8 cellular contexts compared by ENCODE assay signal in genomic region chr11:66070604-66071325, GRCh38. TPM values are rescaled to one million over a fixed set of nuclear protein-coding genes. Genes with fewer than 3 reads are reported as not detected.
DNase-seq lines count a peak whose midpoint lies in the region; ATAC-seq and TF ChIP-seq lines count a peak whose summit lies in the region.

No MANE protein-coding gene starts in this region.

- intact Hi-C loops in CD8-positive, alpha-beta T cell (cut with DNase I, micrococcal nuclease), result loop anchor here (1.0 to 10.0 kb wide), 6 partner anchors 11 to 214 kb away; partner anchors contain the start of genes SF3B2 (in 1 of the 2) and YIF1A (in 1 of the 2)
- intact Hi-C loops in gastrocnemius medialis (cut with DNase I; ENCODE audit: low total_unique reads), result no loop called here

- CTCF ChIA-PET in CD8-positive, alpha-beta T cell (lab: Charles Lee), result interaction anchor here (0.7 to 6.8 kb wide), 11 partner anchors 11 to 64 kb away, joined by 3 to 107 read pairs (median 6); partner anchors contain the start of gene SF3B2

- H3K4me3 ChIP-seq in CD8-positive, alpha-beta T cell (ENCODE audit: low read depth, low read length), result peak overlapping the region; percentile 74
- H3K4me3 ChIP-seq in MM.1S (ENCODE audit: low read length) (peak overlapping the region; percentile 75), iPS-11a (ENCODE audit: low read depth, low read length) (peak overlapping the region; percentile 56), gastrocnemius medialis (peak overlapping the region; percentile 67 to 84 (median 75))

- no peaks in the 10 kb centered on the region for H3K27me3 ChIP-seq in CD8-positive, alpha-beta T cell (ENCODE audit: insufficient read depth, low read length)
- no peaks in the 10 kb centered on the region for H3K27me3 ChIP-seq in MM.1S (replicated peaks; ENCODE audit: insufficient read depth, low read length)
- H3K27me3 ChIP-seq in gastrocnemius medialis, result no peaks in the 10 kb centered on the region

- H3K4me1 ChIP-seq in CD8-positive, alpha-beta T cell (ENCODE audit: insufficient read depth, low read length), result peaks cover 41% of the 10 kb centered on the region
- peaks cover 38% of the 10 kb centered on the region for H3K4me1 ChIP-seq in MM.1S (ENCODE audit: low read length)
- peaks cover 21 to 26% of the 10 kb centered on the region in 2 donors for H3K4me1 ChIP-seq in gastrocnemius medialis

- TF ChIP-seq POLR2A in gastrocnemius medialis (IDR thresholded peaks at IDR 0.05), result no peak

- DNase-seq in CD8-positive, alpha-beta T cell, result peak in 3 of 7 experiments; percentile 25 to 60 (median 37)
- DNase-seq in MM.1S (peak; percentile 20), astrocyte of the hippocampus (ENCODE audit: low read depth, low spot score) (peak; percentile 54), gastrocnemius medialis (peak; percentile 15 to 31), A172 (ENCODE audit: low spot score) (no peak)

- peaks cover 68% of the 10 kb centered on the region for H3K36me3 Mint-ChIP-seq in CD8-positive, alpha-beta T cell

- peaks cover 66% of the 10 kb centered on the region for H3K4me1 Mint-ChIP-seq in CD8-positive, alpha-beta T cell (ENCODE audit: low read depth)

- POLR2A ChIA-PET in CD8-positive, alpha-beta T cell (lab: Charles Lee), result interaction anchor here (0.6 to 4.1 kb wide), 15 partner anchors 10 to 1011 kb away, joined by 3 to 43 read pairs (median 4); no protein-coding TSS in a partner anchor

- in situ Hi-C loops in gastrocnemius medialis (cut with MboI; ENCODE audit: low sequenced_read_pairs in 4 of 4), result no loop called here

- H3K79me2 ChIP-seq in MM.1S (ENCODE audit: low read length), result peaks cover 54% of the 10 kb centered on the region

- H3K27ac ChIP-seq in CD8-positive, alpha-beta T cell (ENCODE audit: low read depth, low read length), result peak overlapping the region; percentile 47
- H3K27ac ChIP-seq in MM.1S (ENCODE audit: low read length), result no peak overlapping the region
- H3K27ac ChIP-seq in gastrocnemius medialis, result peak overlapping the region; percentile 80 to 86 (median 84)

- peak; percentile 3 for ATAC-seq in CD8-positive, alpha-beta T cell
- ATAC-seq in GM21390 (IDR thresholded peaks at IDR 0.05; ENCODE audit: unreplicated experiment), result peak; percentile 16
- peak; percentile 20 to 35 for ATAC-seq in gastrocnemius medialis
- no peak for ATAC-seq in HG02981 (IDR thresholded peaks at IDR 0.05; ENCODE audit: unreplicated experiment)

- peak overlapping the region; percentile 88 for H3K4me2 ChIP-seq in MM.1S (ENCODE audit: low read depth, low read length)

- H3K36me3 ChIP-seq in CD8-positive, alpha-beta T cell (ENCODE audit: insufficient read depth, low read length), result peaks cover 31% of the 10 kb centered on the region
- H3K36me3 ChIP-seq in MM.1S (replicated peaks; ENCODE audit: insufficient read depth, low read length), result no peaks in the 10 kb centered on the region; the same call in 1 of the 2 replicates
- H3K36me3 ChIP-seq in gastrocnemius medialis, result peaks cover 0 to 22% of the 10 kb centered on the region in 2 donors

- H3K27ac Mint-ChIP-seq in CD8-positive, alpha-beta T cell, result peak overlapping the region; percentile 85

- peaks cover 14% of the 10 kb centered on the region for H4K20me1 ChIP-seq in MM.1S (ENCODE audit: insufficient read depth, low read length)

- H3K4me3 Mint-ChIP-seq in CD8-positive, alpha-beta T cell, result peak overlapping the region; percentile 92

- no peak for TF ChIP-seq CTCF in CD8-positive, alpha-beta T cell (IDR thresholded peaks at IDR 0.05)
- TF ChIP-seq CTCF in MM.1S (IDR thresholded peaks at IDR 0.05; ENCODE audit: low read length) (no peak), gastrocnemius medialis (IDR thresholded peaks at IDR 0.05 in 4 of 5, conservative IDR thresholded peaks at IDR 0.05 in 1 of 5) (no peak)

- peaks cover 49% of the 10 kb centered on the region for H3F3A ChIP-seq in MM.1S (ENCODE audit: insufficient read depth, low read length)

- H3K9ac ChIP-seq in MM.1S (ENCODE audit: low read length), result peak overlapping the region; percentile 59; the same call in 1 of the 2 replicates

- H3K9me2 ChIP-seq in MM.1S (replicated peaks; ENCODE audit: insufficient read depth, low read length), result no peaks in the 10 kb centered on the region

- H3K9me3 Mint-ChIP-seq in CD8-positive, alpha-beta T cell, result no peaks in the 10 kb centered on the region

- H3K27me3 Mint-ChIP-seq in CD8-positive, alpha-beta T cell (ENCODE audit: low read depth), result no peaks in the 10 kb centered on the region

- no peaks in the 10 kb centered on the region for H3K9me3 ChIP-seq in CD8-positive, alpha-beta T cell (ENCODE audit: low read length)
- H3K9me3 ChIP-seq in MM.1S (replicated peaks; ENCODE audit: insufficient read depth, low read length), result no peaks in the 10 kb centered on the region
- H3K9me3 ChIP-seq in gastrocnemius medialis, result no peaks in the 10 kb centered on the region

- peak overlapping the region; percentile 41; the same call in 1 of the 2 replicates for H2AFZ ChIP-seq in MM.1S (ENCODE audit: low read length)

RNA-seq across cellular contexts. Expression of gene PACS1, which starts 0.7 kb away (rescaled TPM):
- total RNA-seq in CD8-positive, alpha-beta T cell, result 100 to 1,000 TPM; 161 to 176 TPM
- 10 to 100 TPM in 3 of 4 donors, 1 to 10 TPM in 1; 6.6 to 20.4 (median 16.9) TPM for total RNA-seq in gastrocnemius medialis
- total RNA-seq in A172 (2014; rRNA removed; shearing (Covaris generic)), result 15.1 and 18.0 TPM in 2 replicates

RNA-seq across cellular contexts. Expression of gene SF3B2, which starts 18.6 kb away (rescaled TPM):
- 100 to 1,000 TPM; 196 to 217 TPM for total RNA-seq in CD8-positive, alpha-beta T cell
- 100 to 1,000 TPM in 3 of 4 donors, 10 to 100 TPM in 1; 92.9 to 186 (median 124) TPM for total RNA-seq in gastrocnemius medialis
- total RNA-seq in A172 (2014; rRNA removed; shearing (Covaris generic)), result 172 and 177 TPM in 2 replicates

RNA-seq across cellular contexts. Expression of gene GAL3ST3, which starts 21.8 kb away (rescaled TPM):
- not detected for total RNA-seq in CD8-positive, alpha-beta T cell
- total RNA-seq in gastrocnemius medialis, result under 1 TPM in 1 of 4 donors, not detected in 3; 0.12 TPM
- not detected in 2 replicates for total RNA-seq in A172 (2014; rRNA removed; shearing (Covaris generic))

RNA-seq across cellular contexts. Expression of gene CATSPER1, which starts 44.5 kb away (rescaled TPM):
- total RNA-seq in CD8-positive, alpha-beta T cell, result not detected
- total RNA-seq in gastrocnemius medialis, result not detected
- total RNA-seq in A172 (2014; rRNA removed; shearing (Covaris generic)), result 0.29 and 0.41 TPM in 2 replicates

RNA-seq across cellular contexts. Expression of gene CST6, which starts 59.0 kb away (rescaled TPM):
- total RNA-seq in CD8-positive, alpha-beta T cell, result not detected
- total RNA-seq in gastrocnemius medialis, result 1 to 10 TPM in 2 of 4 donors, under 1 TPM in 1, not detected in 1; 0.71 to 6.0 (median 3.1) TPM
- not detected in 2 replicates for total RNA-seq in A172 (2014; rRNA removed; shearing (Covaris generic))
